In genomic region chr4:130359537-130359936, GRCh38 we compare ENCODE assay signal across 8 cellular contexts.
A peak's percentile ranks its signal among the peaks of the same experiment; 100 is the strongest.
DNase-seq lines count a peak whose midpoint lies in the region; ATAC-seq, FAIRE-seq and TF ChIP-seq lines count a peak whose summit lies in the region.

No MANE protein-coding gene starts in this region.

- CTCF ChIA-PET in IMR-90 (lab: Yijun Ruan, JAX), result interaction anchor here (0.6 to 1.1 kb wide), 2 partner anchors 126 to 1907 kb away, joined by 3 read pairs; no protein-coding TSS in a partner anchor

- H3K14ac ChIP-seq in IMR-90 (replicated peaks; ENCODE audit: low read depth, low read length), result no peak overlapping the region

- H3K9ac ChIP-seq in IMR-90 (ENCODE audit: low read depth, low read length), result no peak overlapping the region
- H3K9ac ChIP-seq in astrocyte (ENCODE audit: low read length), result no peak overlapping the region

- H3K36me3 ChIP-seq in IMR-90 (ENCODE audit: control insufficient read depth, insufficient read depth, low read length) (no peaks in the 10 kb centered on the region), astrocyte (ENCODE audit: insufficient read depth, low read length) (no peaks in the 10 kb centered on the region)

- peak; percentile 51 for ATAC-seq in IMR-90 (ENCODE audit: low read depth)
- no peak for ATAC-seq in HG03342 (IDR thresholded peaks at IDR 0.05; ENCODE audit: unreplicated experiment)
- ATAC-seq in GM21723 (IDR thresholded peaks at IDR 0.05; ENCODE audit: unreplicated experiment), result no peak

- H2AK5ac ChIP-seq in IMR-90 (ENCODE audit: low read depth, low read length), result no peak overlapping the region

- no peak overlapping the region for H3K18ac ChIP-seq in IMR-90 (ENCODE audit: low read depth, low read length)

- H3K4me2 ChIP-seq in IMR-90 (ENCODE audit: low read depth, low read length) (no peak overlapping the region), astrocyte (ENCODE audit: low read length) (no peak overlapping the region)

- no peak for FAIRE-seq in astrocyte (lab: Jason Lieb, UNC)

- dilution Hi-C loops in IMR-90 (cut with HindIII; ENCODE audit: low sequenced_read_pairs, unreplicated experiment), result no loop called here

- no peak overlapping the region for H4K8ac ChIP-seq in IMR-90 (ENCODE audit: low read depth in 2 of 2, low read length in 2 of 2)

- H3K9me3 Mint-ChIP-seq in astrocyte (ENCODE audit: unreplicated experiment), result no peaks in the 10 kb centered on the region

- no peak overlapping the region for H2BK120ac ChIP-seq in IMR-90 (ENCODE audit: low read depth, low read length)

- H4K20me1 ChIP-seq in IMR-90 (ENCODE audit: insufficient read depth, low read length), result no peaks in the 10 kb centered on the region
- no peaks in the 10 kb centered on the region for H4K20me1 ChIP-seq in astrocyte (ENCODE audit: insufficient read depth, low read length)

- H3K23ac ChIP-seq in IMR-90 (ENCODE audit: low read depth, low read length), result no peak overlapping the region

- no peak overlapping the region for H3K4me3 Mint-ChIP-seq in astrocyte (ENCODE audit: unreplicated experiment)

- no peak overlapping the region for H3K56ac ChIP-seq in IMR-90 (ENCODE audit: extremely low read depth, insufficient read depth, low read length)

- H3K27ac ChIP-seq in IMR-90 (ENCODE audit: insufficient read depth, low read length) (no peak overlapping the region), astrocyte (ENCODE audit: low read depth, low read length) (no peak overlapping the region), caudate nucleus (ENCODE audit: low read depth, low read length) (no peak overlapping the region)

- no peaks in the 10 kb centered on the region for H3K36me3 Mint-ChIP-seq in astrocyte (ENCODE audit: low read depth, unreplicated experiment)

- peak; percentile 81 for TF ChIP-seq RAD21 in IMR-90 (IDR thresholded peaks at IDR 0.05; ENCODE audit: low read length)

- no peak overlapping the region for H2BK15ac ChIP-seq in IMR-90 (ENCODE audit: low read depth, low read length)

- no peaks in the 10 kb centered on the region for H3K27me3 Mint-ChIP-seq in astrocyte (ENCODE audit: low read depth, unreplicated experiment)

- TF ChIP-seq CTCF in AG09319 (IDR thresholded peaks at IDR 0.05; ENCODE audit: low read depth, low read length), result peak; percentile 50
- peak; percentile 78 for TF ChIP-seq CTCF in IMR-90 (conservative IDR thresholded peaks at IDR 0.05; ENCODE audit: low read depth, low read length)
- TF ChIP-seq CTCF in astrocyte (IDR thresholded peaks at IDR 0.05; ENCODE audit: insufficient read depth, low read depth, low read length), result peak; percentile 41

- intact Hi-C loops in IMR-90 (cut with micrococcal nuclease), result loop anchor here (5.0 to 10.0 kb wide), 3 partner anchors 203 to 1283 kb away; no protein-coding TSS in a partner anchor

- DNase-seq in AG09319 (ENCODE audit: extremely low read depth, low read depth), result peak; percentile 3
- DNase-seq in IMR-90, result peak; percentile 35
- peak; percentile 2 for DNase-seq in astrocyte (ENCODE audit: low read depth)
- DNase-seq in inferior parietal cortex (ENCODE audit: extremely low spot score), result peak; percentile 55
- DNase-seq in NCI-H128 (lab: John Stamatoyannopoulos, UW; ENCODE audit: unreplicated experiment), result no peak
- DNase-seq in caudate nucleus (lab: John Stamatoyannopoulos, UW), result no peak

- no peaks in the 10 kb centered on the region for H3K79me2 ChIP-seq in astrocyte (ENCODE audit: insufficient read depth, low read length)

- no peaks in the 10 kb centered on the region for H3K79me1 ChIP-seq in IMR-90 (ENCODE audit: low read depth in 1 of 2, low read length in 2 of 2)

- H4K5ac ChIP-seq in IMR-90 (ENCODE audit: low read depth, low read length), result no peak overlapping the region

- H4K91ac ChIP-seq in IMR-90 (ENCODE audit: insufficient read depth, low read depth, low read length), result no peak overlapping the region

- no TSS peak for BruUV-seq in IMR-90 (replicated peaks; lab: Mats Ljungman, UMichigan)

- no peak overlapping the region for H3K4ac ChIP-seq in IMR-90 (ENCODE audit: low read depth, low read length)

- no peak for TF ChIP-seq POLR2A in IMR-90 (IDR thresholded peaks at IDR 0.05; ENCODE audit: low read depth, low read length)

- H2AFZ ChIP-seq in IMR-90 (replicated peaks; ENCODE audit: low read length, poor library complexity) (no peak overlapping the region), astrocyte (ENCODE audit: low read depth, low read length) (no peak overlapping the region)

- H3K27me3 ChIP-seq in IMR-90 (ENCODE audit: control insufficient read depth, insufficient read depth, low read length) (no peaks in the 10 kb centered on the region), astrocyte (ENCODE audit: insufficient read depth, low read length) (no peaks in the 10 kb centered on the region)

- in situ Hi-C loops in IMR-90 (cut with MboI; ENCODE audit: low sequenced_read_pairs), result no loop called here

- H2AK9ac ChIP-seq in IMR-90 (replicated peaks; ENCODE audit: low read depth, low read length, poor library complexity), result no peak overlapping the region

- H3K9me1 ChIP-seq in IMR-90 (ENCODE audit: insufficient read depth, low read length), result no peaks in the 10 kb centered on the region

- no peak overlapping the region for H2BK5ac ChIP-seq in IMR-90 (ENCODE audit: low read depth, low read length, poor library complexity, severe bottlenecking)

- no peaks in the 10 kb centered on the region for H3K4me1 ChIP-seq in IMR-90 (ENCODE audit: control insufficient read depth, insufficient read depth, low read length)
- no peaks in the 10 kb centered on the region for H3K4me1 ChIP-seq in astrocyte (ENCODE audit: insufficient read depth, low read length)

- POLR2A ChIA-PET in IMR-90 (lab: Charles Lee; ENCODE audit: unreplicated experiment), result no interaction called here

- H3K9me3 ChIP-seq in IMR-90 (ENCODE audit: control insufficient read depth, insufficient read depth, low read length), result no peaks in the 10 kb centered on the region
- H3K9me3 ChIP-seq in astrocyte (ENCODE audit: insufficient read depth, low read depth, low read length), result no peaks in the 10 kb centered on the region

- WGBS in IMR-90 (ENCODE audit: extremely low coverage in 2 of 2, insufficient read length in 1 of 2), 2 experiments, result no CpG with 5 or more reads among the region's 2 CpGs

- no peak overlapping the region for H2BK20ac ChIP-seq in IMR-90 (ENCODE audit: low read depth, low read length)

- no peak overlapping the region for H3K27ac Mint-ChIP-seq in astrocyte (ENCODE audit: unreplicated experiment)

- H3K4me1 Mint-ChIP-seq in astrocyte (ENCODE audit: low read depth, unreplicated experiment), result no peaks in the 10 kb centered on the region

- H3K4me3 ChIP-seq in IMR-90 (ENCODE audit: insufficient read depth, low read depth, low read length) (no peak overlapping the region), astrocyte (ENCODE audit: insufficient read depth, low read depth, low read length) (no peak overlapping the region)

TF ChIP-seq in IMR-90, 13 proteins besides CTCF, POLR2A, EP300 and RAD21:
- peak; percentile 76 for TF ChIP-seq SMC3 (IDR thresholded peaks at IDR 0.05; ENCODE audit: low read depth, low read length)
- TF ChIP-seq BHLHE40 (IDR thresholded peaks at IDR 0.05; ENCODE audit: low read depth, low read length), result no peak
- TF ChIP-seq ELK1 (IDR thresholded peaks at IDR 0.05; ENCODE audit: borderline replicate concordance, low read depth, low read length), result no peak

Comparison
In these comparisons a context has a peak if more than half of its experiments do, and no peak if none do; other contexts are left out.
1. DNase-seq: peak in AG09319 (single experiment), IMR-90 (single experiment), astrocyte (single experiment) and inferior parietal cortex (single experiment); none in NCI-H128 (single experiment) and caudate nucleus (0 of 61).
2. Peak in every context shown above with its lines, with median percentiles within 50 percentile points of each other: CTCF ChIP-seq.